Comparison of ENCODE assay signal across 1 cellular context in the genomic region with DNA sequence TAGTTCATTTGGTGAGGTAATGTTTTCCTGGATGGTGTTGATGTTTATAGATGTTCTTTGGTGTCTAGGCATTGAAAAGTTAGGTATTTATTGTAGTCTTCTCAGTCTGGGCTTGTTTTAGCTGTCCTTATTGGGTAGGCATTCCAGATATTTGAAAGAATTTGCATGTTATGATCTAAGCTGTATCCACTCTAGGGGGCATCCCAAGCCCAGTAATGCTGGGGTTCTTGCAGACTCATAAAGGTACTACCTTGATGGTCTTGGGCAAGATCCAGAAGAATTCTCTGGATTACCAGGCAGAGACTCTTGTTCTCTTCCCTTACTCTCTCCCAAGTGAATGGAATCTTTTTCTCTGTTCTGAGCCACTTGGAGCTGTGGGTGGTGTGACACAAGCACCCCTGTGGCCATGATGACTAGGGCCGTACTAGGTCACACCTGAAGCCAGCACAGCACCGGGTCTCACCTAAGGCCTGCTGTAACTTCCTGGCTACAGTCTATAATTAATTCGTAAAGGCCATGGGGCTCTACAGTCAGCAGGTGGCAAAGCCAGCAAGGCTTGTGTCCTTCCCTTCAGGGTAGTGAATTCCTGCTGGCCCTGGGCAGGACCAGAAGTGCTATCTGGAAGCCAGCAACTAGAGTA.
TF ChIP-seq lines count a peak whose summit lies in the region.

No MANE protein-coding gene starts in this region.

TF ChIP-seq in WTC11, 78 proteins besides CTCF, POLR2A, EP300 and RAD21 (continued from another document):
- TF ChIP-seq, protein P1, sequence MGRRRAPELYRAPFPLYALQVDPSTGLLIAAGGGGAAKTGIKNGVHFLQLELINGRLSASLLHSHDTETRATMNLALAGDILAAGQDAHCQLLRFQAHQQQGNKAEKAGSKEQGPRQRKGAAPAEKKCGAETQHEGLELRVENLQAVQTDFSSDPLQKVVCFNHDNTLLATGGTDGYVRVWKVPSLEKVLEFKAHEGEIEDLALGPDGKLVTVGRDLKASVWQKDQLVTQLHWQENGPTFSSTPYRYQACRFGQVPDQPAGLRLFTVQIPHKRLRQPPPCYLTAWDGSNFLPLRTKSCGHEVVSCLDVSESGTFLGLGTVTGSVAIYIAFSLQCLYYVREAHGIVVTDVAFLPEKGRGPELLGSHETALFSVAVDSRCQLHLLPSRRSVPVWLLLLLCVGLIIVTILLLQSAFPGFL (CRISPR knock-in tag; IDR thresholded peaks at IDR 0.05; ENCODE audit: borderline replicate concordance) = no peak
- TF ChIP-seq, protein P2, sequence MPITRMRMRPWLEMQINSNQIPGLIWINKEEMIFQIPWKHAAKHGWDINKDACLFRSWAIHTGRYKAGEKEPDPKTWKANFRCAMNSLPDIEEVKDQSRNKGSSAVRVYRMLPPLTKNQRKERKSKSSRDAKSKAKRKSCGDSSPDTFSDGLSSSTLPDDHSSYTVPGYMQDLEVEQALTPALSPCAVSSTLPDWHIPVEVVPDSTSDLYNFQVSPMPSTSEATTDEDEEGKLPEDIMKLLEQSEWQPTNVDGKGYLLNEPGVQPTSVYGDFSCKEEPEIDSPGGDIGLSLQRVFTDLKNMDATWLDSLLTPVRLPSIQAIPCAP (CRISPR knock-in tag; IDR thresholded peaks at IDR 0.05) = no peak
- TF ChIP-seq ATF1 (CRISPR knock-in tag; IDR thresholded peaks at IDR 0.05) (no peak), ETV6 (CRISPR knock-in tag; IDR thresholded peaks at IDR 0.05) (no peak)
- TF ChIP-seq, protein P3, sequence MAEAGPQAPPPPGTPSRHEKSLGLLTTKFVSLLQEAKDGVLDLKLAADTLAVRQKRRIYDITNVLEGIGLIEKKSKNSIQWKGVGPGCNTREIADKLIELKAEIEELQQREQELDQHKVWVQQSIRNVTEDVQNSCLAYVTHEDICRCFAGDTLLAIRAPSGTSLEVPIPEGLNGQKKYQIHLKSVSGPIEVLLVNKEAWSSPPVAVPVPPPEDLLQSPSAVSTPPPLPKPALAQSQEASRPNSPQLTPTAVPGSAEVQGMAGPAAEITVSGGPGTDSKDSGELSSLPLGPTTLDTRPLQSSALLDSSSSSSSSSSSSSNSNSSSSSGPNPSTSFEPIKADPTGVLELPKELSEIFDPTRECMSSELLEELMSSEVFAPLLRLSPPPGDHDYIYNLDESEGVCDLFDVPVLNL (CRISPR knock-in tag; IDR thresholded peaks at IDR 0.05; ENCODE audit: borderline replicate concordance, low read depth) = no peak
